27 cellular contexts compared by ENCODE assay signal in the genomic region with DNA sequence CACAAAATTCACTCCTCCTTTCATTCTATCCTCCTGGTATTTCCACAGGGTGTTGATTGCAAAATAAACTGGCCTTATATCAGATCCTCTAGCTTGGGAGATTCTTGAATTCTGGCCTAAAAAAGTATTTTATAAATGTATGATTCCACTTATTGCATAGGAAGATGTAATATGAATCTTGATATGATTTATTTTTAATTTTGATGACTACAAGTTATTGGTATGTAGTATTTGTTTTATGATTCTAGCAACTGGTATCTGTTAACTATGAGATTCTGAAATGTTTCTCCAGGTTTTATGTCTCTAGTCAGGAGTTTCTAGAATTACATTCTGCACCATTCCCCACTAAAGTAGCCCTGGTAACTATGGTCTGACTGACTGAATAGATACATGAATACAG.
"Had no signal": no experiment of that assay in that cellular context is flagged by ENCODE, and none has a peak within 500 bp of the region (broad histone marks: within the 10 kb centered on the region; RNA-seq: fewer than 3 reads in every experiment).

No MANE protein-coding gene starts in this region.

- H3K27me3 ChIP-seq: breast epithelium, colonic mucosa, dorsolateral prefrontal cortex, heart right ventricle, ovary, sigmoid colon, suprapubic skin, tibial artery, upper lobe of right lung had no signal

- H3K36me3 ChIP-seq: breast epithelium, colonic mucosa, heart right ventricle, left ventricle myocardium inferior, ovary, sigmoid colon, suprapubic skin, tibial artery, upper lobe of right lung had no signal

- H3K9me3 ChIP-seq: breast epithelium, colonic mucosa, heart right ventricle, left ventricle myocardium inferior, mucosa of descending colon, ovary, psoas muscle, sigmoid colon, suprapubic skin, tibial artery, upper lobe of right lung had no signal

- ATAC-seq: activated T-cell treated with anti-CD3 and anti-CD28 coated beads, Interleukin-2, amount 50 U/mL, for 4 hours; activated T-helper 17 cell treated with anti-CD3 and anti-CD28 coated beads, Interleukin-2, amount 50 U/mL, for 72 hours; effector memory CD8-positive, alpha-beta T cell; heart right ventricle; mucosa of descending colon; natural killer cell treated with Interleukin-12 subunit alpha and Interleukin-12 subunit beta and Interleukin-15 and Interleukin-18, amount 100 ng/mL, for 72 hours; psoas muscle; upper lobe of right lung had no signal

- H3K27ac ChIP-seq: breast epithelium, colonic mucosa, dorsolateral prefrontal cortex, heart right ventricle, left ventricle myocardium inferior, ovary, psoas muscle, sigmoid colon, suprapubic skin, tibial artery, upper lobe of right lung had no signal

- H3K4me1 ChIP-seq: breast epithelium, colonic mucosa, heart right ventricle, left ventricle myocardium inferior, psoas muscle, sigmoid colon, suprapubic skin, tibial artery, upper lobe of right lung had no signal

- DNase-seq: activated CD4-positive, alpha-beta memory T cell treated with anti-CD3 and anti-CD28 coated beads, Interleukin-2, amount 10 ng/mL, durations not matched to agents 7 days and 5 days; activated CD4-positive, alpha-beta T cell treated with anti-CD3 and anti-CD28 coated beads, Interleukin-2, amount 10 ng/mL, durations not matched to agents 7 days and 5 days; activated CD4-positive, CD25-positive, alpha-beta regulatory T cell treated with anti-CD3 and anti-CD28 coated beads, Interleukin-2, amount 50 U/mL, for 72 hours; activated gamma-delta T cell treated with Interleukin-2 at 50 U/mL for 16 hours; activated naive CD4-positive, alpha-beta T cell treated with anti-CD3 and anti-CD28 coated beads, Interleukin-2, amount 50 U/mL, for 16 hours; activated T-cell treated with anti-CD3 and anti-CD28 coated beads, Interleukin-2, amount 50 U/mL, for 4 hours; amygdala; colonic mucosa; dorsolateral prefrontal cortex; effector memory CD8-positive, alpha-beta T cell; erythroblast; foreskin melanocyte; heart right ventricle; islet precursor cell; left ventricle myocardium inferior; mucosa of descending colon; ovary; psoas muscle; sigmoid colon; stimulated activated naive CD4-positive, alpha-beta T cell; T-helper 2 cell; tibial artery; upper lobe of right lung had no signal

- H3K4me3 ChIP-seq: breast epithelium, colonic mucosa, dorsolateral prefrontal cortex, heart right ventricle, left ventricle myocardium inferior, mucosa of descending colon, ovary, psoas muscle, sigmoid colon, suprapubic skin, tibial artery, upper lobe of right lung had no signal
